1 cellular context compared by ENCODE assay signal in genomic region chr2:197057946-197058345, GRCh38.
TF ChIP-seq lines count a peak whose summit lies in the region.

No MANE protein-coding gene starts in this region.

TF ChIP-seq in SK-N-SH treated with all-trans-retinoic acid at 6 μM for 48 hours, 23 proteins besides CTCF, POLR2A, EP300 and RAD21 (continued from another document):
- TF ChIP-seq ARNTL (CRISPR knock-in tag; IDR thresholded peaks at IDR 0.05; ENCODE audit: borderline replicate concordance, low read depth): no peak
